In the genomic region with DNA sequence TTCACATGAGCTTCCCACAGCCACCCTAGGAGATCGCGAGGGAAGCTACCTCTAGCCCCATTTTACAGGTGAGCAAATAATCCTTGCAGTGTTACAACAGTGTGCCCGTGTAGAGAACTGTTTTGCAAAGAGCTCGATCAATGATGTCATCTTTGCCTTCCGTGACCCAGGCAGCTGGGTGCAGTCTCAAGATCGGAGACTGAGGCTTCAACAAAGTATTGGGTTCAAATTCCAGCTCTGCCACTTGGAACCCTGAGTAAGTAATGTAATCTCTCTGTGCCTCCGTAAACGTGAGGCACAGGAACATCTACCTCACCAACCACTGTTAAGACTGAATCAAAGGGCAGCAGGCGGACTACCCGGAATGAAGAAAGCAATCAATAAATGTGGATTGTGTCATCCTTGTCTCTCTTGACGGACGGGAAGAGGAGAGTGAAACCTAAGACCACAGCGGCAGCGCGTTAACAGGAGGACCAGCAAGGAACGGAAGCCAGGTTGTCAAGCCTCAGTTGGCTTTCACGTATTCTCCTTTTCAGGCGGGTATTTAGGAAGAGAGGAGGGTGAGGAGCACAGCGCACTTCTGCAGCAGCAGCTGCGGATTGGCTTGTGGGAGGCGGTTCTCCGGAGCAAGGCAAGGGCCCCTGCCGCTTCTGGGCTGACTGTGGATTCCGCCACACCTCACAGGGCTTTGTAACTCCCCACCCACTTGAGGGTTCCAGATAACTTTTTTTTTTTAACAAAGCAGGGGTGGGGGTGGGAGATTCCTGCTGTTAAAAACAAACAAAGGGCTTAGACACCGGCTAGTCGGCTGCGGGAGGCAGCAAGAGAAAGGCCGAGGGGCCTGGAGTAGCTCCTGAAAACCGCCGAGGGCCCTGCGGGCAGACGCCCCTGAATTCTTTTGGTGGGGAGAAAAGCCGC, we compare ENCODE assay signal across 1 cellular context.
TF ChIP-seq lines count a peak whose summit lies in the region.

No MANE protein-coding gene starts in this region.

TF ChIP-seq in A549, 52 proteins besides CTCF, POLR2A, EP300 and RAD21 (continued from another document):
- TF ChIP-seq HDAC2 (IDR thresholded peaks at IDR 0.05) (no peak), HOXB13 (CRISPR knock-in tag; IDR thresholded peaks at IDR 0.05; ENCODE audit: low read depth) (no peak), CEBPB (IDR thresholded peaks at IDR 0.05) (peak in 1 of 2 experiments; percentile 48; a peak in 1 of 4 replicates), ZSCAN20 (CRISPR knock-in tag; IDR thresholded peaks at IDR 0.05) (no peak), CHD4 (IDR thresholded peaks at IDR 0.05; ENCODE audit: borderline replicate concordance) (no peak), MYC (IDR thresholded peaks at IDR 0.05; ENCODE audit: borderline replicate concordance, low read length) (no peak), FOSL2 (IDR thresholded peaks at IDR 0.05) (no peak), FOSL2 (CRISPR knock-in tag; IDR thresholded peaks at IDR 0.05) (peak; percentile 31; the same call in 1 of the 2 replicates), SREBF2 (IDR thresholded peaks at IDR 0.05) (no peak), SMC3 (IDR thresholded peaks at IDR 0.05) (no peak), CHD2 (IDR thresholded peaks at IDR 0.05; ENCODE audit: low read length, partially characterized antibody) (no peak), EHF (CRISPR knock-in tag; IDR thresholded peaks at IDR 0.05) (no peak), FOSB (CRISPR knock-in tag; IDR thresholded peaks at IDR 0.05) (no peak), BHLHE40 (IDR thresholded peaks at IDR 0.05; ENCODE audit: low read depth, low read length) (no peak), MAZ (IDR thresholded peaks at IDR 0.05; ENCODE audit: borderline replicate concordance, low read depth, low read length) (no peak)
- TF ChIP-seq, protein P1, sequence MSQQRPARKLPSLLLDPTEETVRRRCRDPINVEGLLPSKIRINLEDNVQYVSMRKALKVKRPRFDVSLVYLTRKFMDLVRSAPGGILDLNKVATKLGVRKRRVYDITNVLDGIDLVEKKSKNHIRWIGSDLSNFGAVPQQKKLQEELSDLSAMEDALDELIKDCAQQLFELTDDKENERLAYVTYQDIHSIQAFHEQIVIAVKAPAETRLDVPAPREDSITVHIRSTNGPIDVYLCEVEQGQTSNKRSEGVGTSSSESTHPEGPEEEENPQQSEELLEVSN (IDR thresholded peaks at IDR 0.05; ENCODE audit: borderline replicate concordance, low read depth) = 0 out of 2 replicates have a peak, but pooled peaks have one; percentile 19
- TF ChIP-seq, protein P2, sequence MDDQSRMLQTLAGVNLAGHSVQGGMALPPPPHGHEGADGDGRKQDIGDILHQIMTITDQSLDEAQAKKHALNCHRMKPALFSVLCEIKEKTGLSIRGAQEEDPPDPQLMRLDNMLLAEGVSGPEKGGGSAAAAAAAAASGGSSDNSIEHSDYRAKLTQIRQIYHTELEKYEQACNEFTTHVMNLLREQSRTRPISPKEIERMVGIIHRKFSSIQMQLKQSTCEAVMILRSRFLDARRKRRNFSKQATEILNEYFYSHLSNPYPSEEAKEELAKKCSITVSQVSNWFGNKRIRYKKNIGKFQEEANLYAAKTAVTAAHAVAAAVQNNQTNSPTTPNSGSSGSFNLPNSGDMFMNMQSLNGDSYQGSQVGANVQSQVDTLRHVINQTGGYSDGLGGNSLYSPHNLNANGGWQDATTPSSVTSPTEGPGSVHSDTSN (IDR thresholded peaks at IDR 0.05) = no peak
TF ChIP-seq in A549: peak in this region for 4.
